35 cellular contexts compared by ENCODE assay signal in genomic region chr20:51166489-51166888, GRCh38.
"Had no signal": no experiment of that assay in that cellular context is flagged by ENCODE, and none has a peak within 500 bp of the region (broad histone marks: within the 10 kb centered on the region; RNA-seq: fewer than 3 reads in every experiment).

No MANE protein-coding gene starts in this region.

- H3K4me1 Mint-ChIP-seq: activated naive CD4-positive, alpha-beta T cell treated with anti-CD3 and anti-CD28 coated beads, Interleukin-2, amount 10 ng/mL, durations not matched to agents 7 days and 5 days; activated naive CD8-positive, alpha-beta T cell treated with anti-CD3 and anti-CD28 coated beads, Interleukin-2, amount 10 ng/mL, durations not matched to agents 7 days and 5 days; brain had no signal

- H3K4me3 Mint-ChIP-seq: activated CD8-positive, alpha-beta memory T cell treated with anti-CD3 and anti-CD28 coated beads, Interleukin-2, amount 10 ng/mL, durations not matched to agents 7 days and 5 days; activated CD8-positive, alpha-beta T cell treated with anti-CD3 and anti-CD28 coated beads, Interleukin-2, amount 10 ng/mL, durations not matched to agents 7 days and 5 days; activated naive CD4-positive, alpha-beta T cell treated with anti-CD3 and anti-CD28 coated beads, Interleukin-2, amount 10 ng/mL, durations not matched to agents 7 days and 5 days; activated naive CD8-positive, alpha-beta T cell treated with anti-CD3 and anti-CD28 coated beads, Interleukin-2, amount 10 ng/mL, durations not matched to agents 7 days and 5 days; activated T-helper 1 cell treated with anti-CD3 and anti-CD28 coated beads, Interleukin-12 subunit alpha, Interleukin-12 subunit beta, Interleukin-2, Interleukin-4 antibody, amounts not matched to agents 30 ng/mL and 10 ng/mL and 1 ng/mL, durations not matched to agents 14 hours and 24 hours and 36 hours; brain; WTC11 had no signal

- DNase-seq: activated CD4-positive, alpha-beta T cell treated with anti-CD3 and anti-CD28 coated beads for 1 hour; activated CD4-positive, alpha-beta T cell treated with anti-CD3 and anti-CD28 coated beads for 4 hours; activated CD4-positive, alpha-beta T cell treated with anti-CD3 and anti-CD28 coated beads, Interleukin-2, amount 50 U/mL, for 1 hour; activated CD4-positive, alpha-beta T cell treated with anti-CD3 and anti-CD28 coated beads, Interleukin-2, amount 50 U/mL, for 48 hours; activated CD8-positive, alpha-beta memory T cell treated with anti-CD3 and anti-CD28 coated beads, Interleukin-2, amount 10 ng/mL, durations not matched to agents 7 days and 5 days; activated CD8-positive, alpha-beta memory T cell treated with anti-CD3 and anti-CD28 coated beads, Interleukin-2, amount 50 U/mL, for 4 hours; activated CD8-positive, alpha-beta T cell treated with anti-CD3 and anti-CD28 coated beads, Interleukin-2, amount 10 ng/mL, durations not matched to agents 7 days and 5 days; activated effector memory CD4-positive, alpha-beta T cell treated with anti-CD3 and anti-CD28 coated beads, Interleukin-2, amount 50 U/mL, for 16 hours; activated naive CD4-positive, alpha-beta T cell; activated naive CD4-positive, alpha-beta T cell treated with anti-CD3 and anti-CD28 coated beads, Interleukin-2, amount 10 ng/mL, durations not matched to agents 7 days and 5 days; activated naive CD8-positive, alpha-beta T cell treated with anti-CD3 and anti-CD28 coated beads, Interleukin-2, amount 10 ng/mL, durations not matched to agents 7 days and 5 days; activated T-cell treated with anti-CD3 and anti-CD28 coated beads, Interleukin-2, amount 50 U/mL, for 1 hour; activated T-cell treated with anti-CD3 and anti-CD28 coated beads, Interleukin-2, amount 50 U/mL, for 48 hours; central memory CD4-positive, alpha-beta T cell; cerebellar nuclear complex; colonic mucosa; effector CD8-positive, alpha-beta T cell; esophagus squamous epithelium; foreskin melanocyte; heart right ventricle; T-helper 2 cell had no signal

- H3K27ac Mint-ChIP-seq: activated CD8-positive, alpha-beta memory T cell treated with anti-CD3 and anti-CD28 coated beads, Interleukin-2, amount 10 ng/mL, durations not matched to agents 7 days and 5 days; activated CD8-positive, alpha-beta T cell treated with anti-CD3 and anti-CD28 coated beads, Interleukin-2, amount 10 ng/mL, durations not matched to agents 7 days and 5 days; activated naive CD4-positive, alpha-beta T cell treated with anti-CD3 and anti-CD28 coated beads, Interleukin-2, amount 10 ng/mL, durations not matched to agents 7 days and 5 days; activated naive CD4-positive, alpha-beta T cell treated with anti-CD3 and anti-CD28 coated beads, Interleukin-2, amount 50 U/mL, for 72 hours; activated naive CD8-positive, alpha-beta T cell treated with anti-CD3 and anti-CD28 coated beads, Interleukin-2, amount 10 ng/mL, durations not matched to agents 7 days and 5 days; activated T-helper 1 cell treated with anti-CD3 and anti-CD28 coated beads, Interleukin-12 subunit alpha, Interleukin-12 subunit beta, Interleukin-2, Interleukin-4 antibody, amounts not matched to agents 30 ng/mL and 10 ng/mL and 1 ng/mL, durations not matched to agents 14 hours and 24 hours and 36 hours; activated T-helper 2 cell treated with anti-CD3 and anti-CD28 coated beads, Interferon-gamma antibody, Interleukin-2, Interleukin-4, amounts not matched to agents 10 μg/mL and 5 μg/mL and 100 μg/mL, durations not matched to agents 14 hours and 24 hours and 36 hours; brain; WTC11 had no signal

- H3K36me3 Mint-ChIP-seq: activated CD8-positive, alpha-beta memory T cell treated with anti-CD3 and anti-CD28 coated beads, Interleukin-2, amount 10 ng/mL, durations not matched to agents 7 days and 5 days; activated naive CD4-positive, alpha-beta T cell treated with anti-CD3 and anti-CD28 coated beads, Interleukin-2, amount 10 ng/mL, durations not matched to agents 7 days and 5 days; activated naive CD4-positive, alpha-beta T cell treated with anti-CD3 and anti-CD28 coated beads, Interleukin-2, amount 50 U/mL, for 72 hours; activated naive CD8-positive, alpha-beta T cell treated with anti-CD3 and anti-CD28 coated beads, Interleukin-2, amount 10 ng/mL, durations not matched to agents 7 days and 5 days; brain; WTC11 had no signal

- H3K27ac ChIP-seq: ascending aorta, breast epithelium, cardiac muscle cell, colonic mucosa, epithelial cell of prostate, esophagus squamous epithelium, gastroesophageal sphincter, heart right ventricle, VCaP had no signal

- ATAC-seq: activated CD8-positive, alpha-beta memory T cell treated with anti-CD3 and anti-CD28 coated beads, Interleukin-2, amount 10 ng/mL, durations not matched to agents 7 days and 5 days; activated CD8-positive, alpha-beta T cell treated with anti-CD3 and anti-CD28 coated beads, Interleukin-2, amount 10 ng/mL, durations not matched to agents 7 days and 5 days; activated naive CD4-positive, alpha-beta T cell treated with anti-CD3 and anti-CD28 coated beads, Interleukin-2, amount 50 U/mL, for 72 hours; gastroesophageal sphincter; heart right ventricle; WTC11 had no signal

- H3K4me1 ChIP-seq: ascending aorta, breast epithelium, colonic mucosa, esophagus squamous epithelium, gastroesophageal sphincter, heart right ventricle had no signal

- H3K36me3 ChIP-seq: ascending aorta, breast epithelium, cardiac muscle cell, colonic mucosa, esophagus squamous epithelium, gastroesophageal sphincter, heart right ventricle had no signal

- H3K9me3 ChIP-seq: ascending aorta, colonic mucosa, esophagus squamous epithelium had no signal

- H3K9me3 Mint-ChIP-seq: activated naive CD4-positive, alpha-beta T cell treated with anti-CD3 and anti-CD28 coated beads, Interleukin-2, amount 10 ng/mL, durations not matched to agents 7 days and 5 days; activated naive CD4-positive, alpha-beta T cell treated with anti-CD3 and anti-CD28 coated beads, Interleukin-2, amount 50 U/mL, for 72 hours; activated naive CD8-positive, alpha-beta T cell treated with anti-CD3 and anti-CD28 coated beads, Interleukin-2, amount 10 ng/mL, durations not matched to agents 7 days and 5 days; activated T-helper 1 cell treated with anti-CD3 and anti-CD28 coated beads, Interleukin-12 subunit alpha, Interleukin-12 subunit beta, Interleukin-2, Interleukin-4 antibody, amounts not matched to agents 30 ng/mL and 10 ng/mL and 1 ng/mL, durations not matched to agents 14 hours and 24 hours and 36 hours; activated T-helper 2 cell treated with anti-CD3 and anti-CD28 coated beads, Interferon-gamma antibody, Interleukin-2, Interleukin-4, amounts not matched to agents 10 μg/mL and 5 μg/mL and 100 μg/mL, durations not matched to agents 14 hours and 24 hours and 36 hours had no signal

- H3K4me3 ChIP-seq: ascending aorta, breast epithelium, cardiac muscle cell, colonic mucosa, esophagus squamous epithelium, gastroesophageal sphincter, heart right ventricle had no signal

- FAIRE-seq: endometrium, endothelial cell of umbilical vein, TTC549 had no signal

- H3K27me3 ChIP-seq: ascending aorta, cardiac muscle cell, colonic mucosa had no signal
